14 cellular contexts compared by ENCODE assay signal in the genomic region with DNA sequence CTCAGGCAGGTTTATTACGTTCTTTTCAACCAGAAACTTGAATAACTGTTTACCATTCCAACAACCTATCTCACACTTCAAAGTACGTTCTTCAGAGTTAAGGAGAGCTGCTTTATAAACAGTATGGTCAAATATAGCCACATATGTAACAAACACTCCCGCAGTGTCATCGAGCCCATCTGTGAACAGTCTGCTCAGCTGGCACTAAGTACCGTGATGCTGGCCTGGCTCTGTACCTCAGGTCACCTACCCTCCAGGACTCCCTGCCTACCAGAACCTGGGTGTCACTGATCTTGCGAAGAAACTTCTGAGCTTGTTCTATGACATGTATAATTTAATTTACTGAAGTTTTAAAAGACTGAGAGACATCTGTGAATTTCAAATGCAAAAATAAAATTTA.
"Had no signal": no experiment of that assay in that cellular context is flagged by ENCODE, and none has a peak within 500 bp of the region (broad histone marks: within the 10 kb centered on the region; RNA-seq: fewer than 3 reads in every experiment).

No MANE protein-coding gene starts in this region.

- H3K9me3 ChIP-seq: mucosa of descending colon, stomach had no signal

- H3K4me1 ChIP-seq: stomach had no signal

- H3K27me3 ChIP-seq: dorsolateral prefrontal cortex, stomach had no signal

- ATAC-seq: left colon; mucosa of descending colon; naive thymus-derived CD8-positive, alpha-beta T cell had no signal

- DNase-seq: cortex of kidney; dorsolateral prefrontal cortex; effector CD8-positive, alpha-beta T cell; immature natural killer cell; left colon; mammary epithelial cell; mucosa of descending colon; naive thymus-derived CD8-positive, alpha-beta T cell; right cardiac atrium; small intestine; stimulated activated CD4-positive, alpha-beta T cell treated with anti-CD3 and anti-CD28 coated beads, Interleukin-12 subunit alpha, Interleukin-12 subunit beta, amount 100 ng/mL, for 4 hours; stimulated activated naive CD4-positive, alpha-beta T cell; stomach; trophoblast cell had no signal

- H3K4me3 ChIP-seq: dorsolateral prefrontal cortex, mucosa of descending colon, stomach had no signal

- H3K27ac ChIP-seq: dorsolateral prefrontal cortex, stomach had no signal
